17 cellular contexts compared by ENCODE assay signal in the genomic region with DNA sequence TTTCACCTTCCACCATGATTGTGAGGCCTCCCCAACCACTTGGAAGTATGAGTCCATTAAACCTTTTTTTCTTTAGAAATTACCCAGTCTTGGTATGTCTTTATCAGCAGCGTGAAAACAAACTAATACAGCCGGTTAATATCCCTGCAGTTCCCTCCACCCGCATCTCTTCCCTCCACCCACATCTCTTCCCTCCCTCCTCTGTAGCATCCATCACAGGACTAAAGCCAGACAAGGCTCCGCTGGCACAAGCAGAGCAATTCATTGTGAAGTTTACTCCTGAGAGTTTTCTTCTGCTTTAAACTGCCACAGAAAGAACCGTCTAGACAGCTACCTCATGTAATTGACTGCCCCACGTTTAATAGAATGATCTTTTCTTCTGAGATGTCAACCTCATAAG.
DNase-seq lines count a peak whose midpoint lies in the region; ATAC-seq, FAIRE-seq and TF ChIP-seq lines count a peak whose summit lies in the region.
"Had no signal": no experiment of that assay in that cellular context is flagged by ENCODE, and none has a peak within 500 bp of the region (broad histone marks: within the 10 kb centered on the region; RNA-seq: fewer than 3 reads in every experiment).

No MANE protein-coding gene starts in this region.

- intact Hi-C loops in sciatic nerve (cut with DNase I) = no loop called here

- H3K9ac ChIP-seq in GM23248 = no peak overlapping the region
- no peak overlapping the region for H3K9ac ChIP-seq in astrocyte (ENCODE audit: low read length)

- no peaks in the 10 kb centered on the region for H3K79me2 ChIP-seq in GM23248 (ENCODE audit: insufficient read depth)
- H3K79me2 ChIP-seq in astrocyte (ENCODE audit: insufficient read depth, low read length) = no peaks in the 10 kb centered on the region

- H3K4me3 Mint-ChIP-seq in astrocyte (ENCODE audit: unreplicated experiment) = no peak overlapping the region
- H3K4me3 Mint-ChIP-seq: CD4-positive, alpha-beta memory T cell; H9 had no signal

- H3K4me2 ChIP-seq in GM23248 (ENCODE audit: unreplicated experiment) (peak overlapping the region; percentile 10), astrocyte (ENCODE audit: low read length) (peak overlapping the region; percentile 30)

- H3K9me3 ChIP-seq in GM23248 (ENCODE audit: low read depth) (no peaks in the 10 kb centered on the region), astrocyte (ENCODE audit: insufficient read depth, low read depth, low read length) (no peaks in the 10 kb centered on the region)
- H3K9me3 ChIP-seq: BE2C had no signal

- peaks cover 25% of the 10 kb centered on the region for H3K4me1 Mint-ChIP-seq in astrocyte (ENCODE audit: low read depth, unreplicated experiment)
- H3K4me1 Mint-ChIP-seq: CD4-positive, alpha-beta memory T cell had no signal

- H2AFZ ChIP-seq in GM23248 (peak overlapping the region; percentile 47), astrocyte (ENCODE audit: low read depth, low read length) (no peak overlapping the region)

- H3K4me1 ChIP-seq in GM23248 (ENCODE audit: insufficient read depth) = peaks cover 31% of the 10 kb centered on the region
- peaks cover 24% of the 10 kb centered on the region for H3K4me1 ChIP-seq in astrocyte (ENCODE audit: insufficient read depth, low read length)
- H3K4me1 ChIP-seq: BE2C had no signal

- H3K27me3 Mint-ChIP-seq in astrocyte (ENCODE audit: low read depth, unreplicated experiment) = no peaks in the 10 kb centered on the region

- WGBS in GM23248 (ENCODE audit: low coverage in 1 of 2, low lambda C conversion rate in 2 of 2, missing lambda C conversion rate in 2 of 2), 2 experiments = 23 to 28% methylated on average over 5 to 6 of the region's 6 CpGs

- H3K36me3 ChIP-seq in GM23248 (ENCODE audit: low read depth) (no peaks in the 10 kb centered on the region), astrocyte (ENCODE audit: insufficient read depth, low read length) (no peaks in the 10 kb centered on the region)
- H3K36me3 ChIP-seq: BE2C had no signal

- H3K4me3 ChIP-seq in GM23248 (no peak overlapping the region), astrocyte (ENCODE audit: insufficient read depth, low read depth, low read length) (no peak overlapping the region), fibroblast of the aortic adventitia (ENCODE audit: low read depth, low read length) (no peak overlapping the region)
- H3K4me3 ChIP-seq: GM12878 had no signal

- peak; percentile 35 for ATAC-seq in sciatic nerve
- ATAC-seq in GM21576 (IDR thresholded peaks at IDR 0.05; ENCODE audit: unreplicated experiment) = no peak
- ATAC-seq in GM21619 (IDR thresholded peaks at IDR 0.05; ENCODE audit: unreplicated experiment) = no peak
- ATAC-seq: GM12878 had no signal

- in situ Hi-C loops in GM23248 (cut with MboI) = no loop called here

- no peak for TF ChIP-seq CTCF in astrocyte (IDR thresholded peaks at IDR 0.05; ENCODE audit: insufficient read depth, low read depth, low read length)
- no peak for TF ChIP-seq CTCF in fibroblast of the aortic adventitia (IDR thresholded peaks at IDR 0.05; ENCODE audit: insufficient read depth, low read length)

- peak overlapping the region; percentile 27 for H3K27ac Mint-ChIP-seq in astrocyte (ENCODE audit: unreplicated experiment)
- H3K27ac Mint-ChIP-seq: CD4-positive, alpha-beta memory T cell; H9 had no signal

- H3K36me3 Mint-ChIP-seq in astrocyte (ENCODE audit: low read depth, unreplicated experiment) = no peaks in the 10 kb centered on the region
- H3K36me3 Mint-ChIP-seq: CD4-positive, alpha-beta memory T cell had no signal

- DNase-seq in GM23248 (no peak), astrocyte (ENCODE audit: low read depth) (no peak), fibroblast of the aortic adventitia (ENCODE audit: low read depth) (peak; percentile 9), sciatic nerve (ENCODE audit: low spot score) (no peak), NCI-H1105 (lab: John Stamatoyannopoulos, UW) (no peak)
- no peak for DNase-seq in stimulated activated CD8-positive, alpha-beta memory T cell treated with anti-CD3 and anti-CD28 coated beads, Interleukin-4, amount 100 ng/mL, for 48 hours
- DNase-seq: BE2C; CD4-positive, alpha-beta memory T cell; DMS79; GOT3; H9; IMR-90 had no signal

- H4K20me1 ChIP-seq in GM23248 (ENCODE audit: insufficient read depth) = no peaks in the 10 kb centered on the region
- no peaks in the 10 kb centered on the region for H4K20me1 ChIP-seq in astrocyte (ENCODE audit: insufficient read depth, low read length)

- no peak for FAIRE-seq in astrocyte (lab: Jason Lieb, UNC)
- FAIRE-seq: A204.1, GM12878 had no signal

- no peak overlapping the region for H3K27ac ChIP-seq in GM23248
- H3K27ac ChIP-seq in astrocyte (ENCODE audit: low read depth, low read length) = no peak overlapping the region
- H3K27ac ChIP-seq: C4-2B had no signal

- H3F3A ChIP-seq in GM23248 (ENCODE audit: insufficient read depth) = peaks cover 20% of the 10 kb centered on the region

- peaks cover 8% of the 10 kb centered on the region for H3K9me3 Mint-ChIP-seq in astrocyte (ENCODE audit: unreplicated experiment)
- H3K9me3 Mint-ChIP-seq: CD4-positive, alpha-beta memory T cell; H9 had no signal

- H3K27me3 ChIP-seq in GM23248 (replicated peaks; ENCODE audit: insufficient read depth) = no peaks in the 10 kb centered on the region
- no peaks in the 10 kb centered on the region for H3K27me3 ChIP-seq in astrocyte (ENCODE audit: insufficient read depth, low read length)
- H3K27me3 ChIP-seq: BE2C had no signal

- H3K9me2 ChIP-seq in GM23248 (ENCODE audit: insufficient read depth) = no peaks in the 10 kb centered on the region
